ENCODE assay signal across 26 cellular contexts in genomic region chr1:42983253-42983652, GRCh38.
"Had no signal": no experiment of that assay in that cellular context is flagged by ENCODE, and none has a peak within 500 bp of the region (broad histone marks: within the 10 kb centered on the region; RNA-seq: fewer than 3 reads in every experiment).

No MANE protein-coding gene starts in this region.

- H3K36me3 ChIP-seq: esophagus squamous epithelium, heart right ventricle, left lung, ovary, right lobe of liver, stomach, thyroid gland had no signal

- H3K4me1 ChIP-seq: esophagus squamous epithelium, left lung, psoas muscle, right lobe of liver, stomach, thyroid gland had no signal

- H3K9me3 Mint-ChIP-seq: nephron progenitor cell had no signal

- H3K27me3 Mint-ChIP-seq: naive thymus-derived CD4-positive, alpha-beta T cell had no signal

- ATAC-seq: heart right ventricle; left cardiac atrium; left lung; naive thymus-derived CD4-positive, alpha-beta T cell; psoas muscle; right lobe of liver had no signal

- H3K27me3 ChIP-seq: esophagus squamous epithelium, heart right ventricle, left lung, ovary, right lobe of liver, thyroid gland had no signal

- H3K9me3 ChIP-seq: esophagus squamous epithelium, heart right ventricle, left lung, ovary, psoas muscle, right lobe of liver, stomach, thyroid gland had no signal

- H3K4me3 Mint-ChIP-seq: naive thymus-derived CD4-positive, alpha-beta T cell; nephron progenitor cell had no signal

- H3K27ac ChIP-seq: coronary artery, esophagus squamous epithelium, heart right ventricle, left lung, ovary, psoas muscle, right lobe of liver, stomach, thyroid gland had no signal

- H3K4me3 ChIP-seq: coronary artery, esophagus squamous epithelium, heart right ventricle, left lung, ovary, psoas muscle, right lobe of liver, stomach, thyroid gland had no signal

- H3K27ac Mint-ChIP-seq: nephron progenitor cell had no signal

- DNase-seq: dermis blood vessel endothelial cell; effector memory CD4-positive, alpha-beta T cell; esophagus squamous epithelium; foreskin melanocyte; glutamatergic neuron; heart right ventricle; hippocampal formation; left cardiac atrium; left lung; mesenchymal stem cell; midbrain; naive thymus-derived CD4-positive, alpha-beta T cell; nephron progenitor cell; occipital lobe; ovary; posterior cingulate gyrus; psoas muscle; right lobe of liver; small intestine; stimulated activated CD4-positive, alpha-beta T cell treated with anti-CD3 and anti-CD28 coated beads, Interleukin-15, amount 100 ng/mL, for 24 hours; stimulated activated CD4-positive, alpha-beta T cell treated with anti-CD3 and anti-CD28 coated beads, Interleukin-2, amount 100 ng/mL, for 48 hours; stimulated activated naive CD4-positive, alpha-beta T cell treated with Interleukin-2 at 50 U/mL for 16 hours; stomach; thyroid gland; trophoblast cell had no signal
